ENCODE assay signal across 1 cellular context in the genomic region with DNA sequence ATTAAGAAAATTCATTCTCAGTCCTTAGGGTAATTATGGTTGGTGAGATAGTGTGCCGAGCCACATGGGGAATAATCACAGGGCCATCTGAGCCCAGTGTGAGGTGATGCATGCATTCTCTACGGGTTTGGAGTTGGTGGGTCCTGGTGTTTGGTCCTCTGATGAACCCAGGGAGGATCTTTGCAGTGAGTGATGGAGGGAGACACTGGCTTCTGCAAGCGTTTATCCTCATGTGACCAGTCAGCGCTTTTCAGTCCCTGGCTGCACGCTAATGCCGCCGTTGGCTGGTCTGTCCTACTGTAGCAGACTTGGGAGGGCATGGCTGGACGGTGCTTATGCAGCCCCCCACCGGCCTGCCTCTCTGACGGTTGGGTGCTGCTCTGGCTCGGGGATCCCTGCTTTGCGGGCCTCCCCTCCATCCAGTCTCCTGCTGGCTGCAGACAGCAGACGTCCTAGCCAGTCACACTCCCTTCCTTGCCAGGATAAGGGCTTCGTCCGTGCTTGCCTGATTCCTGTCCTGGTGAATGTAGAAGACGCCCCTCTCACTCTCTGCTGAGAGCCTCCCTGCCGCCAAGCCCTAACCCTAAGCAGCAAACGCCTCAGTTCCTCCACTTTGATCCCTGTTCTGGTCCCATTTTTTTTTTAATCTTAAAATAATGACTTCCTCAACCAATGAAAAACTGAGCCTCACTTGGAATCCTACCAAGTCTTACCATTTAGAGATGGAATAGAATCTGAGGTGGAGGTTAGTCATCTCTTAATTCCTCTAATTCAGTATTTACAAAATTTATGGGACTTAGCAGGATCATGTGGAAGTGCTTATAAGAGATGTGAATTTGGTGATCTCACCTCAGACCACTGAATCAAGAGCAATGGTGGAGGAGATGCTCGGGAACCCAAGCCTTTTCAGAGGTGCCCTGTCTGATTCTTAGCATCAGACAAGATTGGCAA.
TF ChIP-seq lines count a peak whose summit lies in the region.

No MANE protein-coding gene starts in this region.

TF ChIP-seq in SK-N-SH, 30 proteins besides CTCF, POLR2A, EP300 and RAD21 (continued from another document):
- no peak for TF ChIP-seq POLR2AphosphoS5 (IDR thresholded peaks at IDR 0.05; ENCODE audit: low read depth, low read length)
- TF ChIP-seq YY1 (IDR thresholded peaks at IDR 0.05; ENCODE audit: low read depth) = no peak
- no peak for TF ChIP-seq MAX (IDR thresholded peaks at IDR 0.05; ENCODE audit: low read depth)
- TF ChIP-seq MXI1 (IDR thresholded peaks at IDR 0.05; ENCODE audit: low read depth, low read length) = no peak
- TF ChIP-seq PBX3 (IDR thresholded peaks at IDR 0.05) = no peak
- TF ChIP-seq SMC3 (IDR thresholded peaks at IDR 0.05; ENCODE audit: low read depth, low read length) = no peak
- TF ChIP-seq ZBTB33 (IDR thresholded peaks at IDR 0.05; ENCODE audit: borderline replicate concordance, low read depth) = no peak
